ENCODE assay signal across 15 cellular contexts in genomic region chr5:40775846-40776657, GRCh38. TPM values are rescaled to one million over a fixed set of nuclear protein-coding genes. Genes with fewer than 3 reads are reported as not detected.
DNase-seq lines count a peak whose midpoint lies in the region; ATAC-seq lines count a peak whose summit lies in the region.
"Had no signal": no experiment of that assay in that cellular context is flagged by ENCODE, and none has a peak within 500 bp of the region (broad histone marks: within the 10 kb centered on the region; RNA-seq: fewer than 3 reads in every experiment).

No MANE protein-coding gene starts in this region.

- H3K4me1 Mint-ChIP-seq in activated naive CD8-positive, alpha-beta T cell treated with anti-CD3 and anti-CD28 coated beads for 36 hours: peaks cover 18% of the 10 kb centered on the region

- peak overlapping the region; percentile 25 for H3K9ac ChIP-seq in mucosa of stomach (ENCODE audit: low read length)
- H3K9ac ChIP-seq: BLaER1 treated with 17β-estradiol and CSF1 and Interleukin-3, amounts not matched to agents 10 nM and 100 nM had no signal

- H3K9me3 Mint-ChIP-seq in activated naive CD8-positive, alpha-beta T cell treated with anti-CD3 and anti-CD28 coated beads for 36 hours: no peaks in the 10 kb centered on the region

- H3K27ac Mint-ChIP-seq in activated naive CD8-positive, alpha-beta T cell treated with anti-CD3 and anti-CD28 coated beads for 36 hours: peak overlapping the region; percentile 5

- no peak overlapping the region for H3K4me3 ChIP-seq in mucosa of stomach (ENCODE audit: low read length)
- H3K4me3 ChIP-seq: BLaER1 treated with 17β-estradiol and CSF1 and Interleukin-3, amounts not matched to agents 10 nM and 100 nM; suprapubic skin had no signal

- peak; percentile 27 for DNase-seq in EH (ENCODE audit: low read depth)
- DNase-seq in LoVo (ENCODE audit: low spot score): peak; percentile 37
- no peak for DNase-seq in activated naive CD8-positive, alpha-beta T cell treated with anti-CD3 and anti-CD28 coated beads for 36 hours
- no peak for DNase-seq in stimulated activated CD4-positive, alpha-beta T cell treated with anti-CD3 and anti-CD28 coated beads, Interleukin-15, amount 100 ng/mL, for 24 hours
- DNase-seq in activated effector memory CD4-positive, alpha-beta T cell treated with Interleukin-2 at 50 U/mL for 16 hours: no peak
- DNase-seq: activated CD4-positive, CD25-positive, alpha-beta regulatory T cell; activated effector memory CD4-positive, alpha-beta T cell treated with anti-CD3 and anti-CD28 coated beads, Interleukin-2, amount 50 U/mL, for 16 hours; NCI-H1417; NCI-H748 treated with DMSO at 0.1 percent for 48 hours; SIG-M5 had no signal

- no peaks in the 10 kb centered on the region for H3K9me3 ChIP-seq in mucosa of stomach (ENCODE audit: control insufficient read depth, low read length)
- H3K9me3 ChIP-seq: BLaER1 treated with 17β-estradiol and CSF1 and Interleukin-3, amounts not matched to agents 10 nM and 100 nM; suprapubic skin had no signal

- peaks cover 21% of the 10 kb centered on the region for H3K4me1 ChIP-seq in mucosa of stomach (ENCODE audit: control insufficient read depth, insufficient read depth, low read length)

- ATAC-seq in HG03025 (IDR thresholded peaks at IDR 0.05; ENCODE audit: low FRiP score, unreplicated experiment) (no peak), GM21717 (IDR thresholded peaks at IDR 0.05; ENCODE audit: unreplicated experiment) (no peak)

- no peaks in the 10 kb centered on the region for H3K27me3 Mint-ChIP-seq in activated naive CD8-positive, alpha-beta T cell treated with anti-CD3 and anti-CD28 coated beads for 36 hours

- H3K36me3 Mint-ChIP-seq in activated naive CD8-positive, alpha-beta T cell treated with anti-CD3 and anti-CD28 coated beads for 36 hours: peaks cover 11% of the 10 kb centered on the region

- H3K4me3 Mint-ChIP-seq in activated naive CD8-positive, alpha-beta T cell treated with anti-CD3 and anti-CD28 coated beads for 36 hours: no peak overlapping the region

- H3K36me3 ChIP-seq in mucosa of stomach (ENCODE audit: control insufficient read depth, insufficient read depth, low read length): peaks cover 6% of the 10 kb centered on the region

- no peaks in the 10 kb centered on the region for H3K27me3 ChIP-seq in mucosa of stomach (ENCODE audit: control insufficient read depth, insufficient read depth, low read length)
- H3K27me3 ChIP-seq: BLaER1 treated with 17β-estradiol and CSF1 and Interleukin-3, amounts not matched to agents 10 nM and 100 nM; suprapubic skin had no signal

RNA-seq across cellular contexts. Expression of gene TTC33, which starts 20.3 kb away (rescaled TPM):
- 10 to 100 TPM; 16.8 to 18.1 TPM for total RNA-seq in activated naive CD8-positive, alpha-beta T cell treated with anti-CD3 and anti-CD28 coated beads for 36 hours

RNA-seq across cellular contexts. Expression of gene PRKAA1, which starts 22.1 kb away (rescaled TPM):
- 10 to 100 TPM; 55.6 to 59.3 TPM for total RNA-seq in activated naive CD8-positive, alpha-beta T cell treated with anti-CD3 and anti-CD28 coated beads for 36 hours

RNA-seq across cellular contexts. Expression of gene RPL37, which starts 59.0 kb away (rescaled TPM):
- 1,000 to 10,000 TPM; 1,702 to 1,706 TPM for total RNA-seq in activated naive CD8-positive, alpha-beta T cell treated with anti-CD3 and anti-CD28 coated beads for 36 hours

Comparison
In these comparisons a context has a peak if more than half of its experiments do, and no peak if none do; other contexts are left out.
1. DNase-seq: peak in EH (single experiment) and LoVo (single experiment); none in activated naive CD8-positive, alpha-beta T cell treated with anti-CD3 and anti-CD28 coated beads for 36 hours (single experiment), stimulated activated CD4-positive, alpha-beta T cell treated with anti-CD3 and anti-CD28 coated beads, Interleukin-15, amount 100 ng/mL, for 24 hours (single experiment) and activated effector memory CD4-positive, alpha-beta T cell treated with Interleukin-2 at 50 U/mL for 16 hours (single experiment).